Comparison of ENCODE assay signal across 9 cellular contexts in genomic region chr11:118610773-118611432, GRCh38. TPM values are rescaled to one million over a fixed set of nuclear protein-coding genes. Genes with fewer than 3 reads are reported as not detected.
A peak's percentile ranks its signal among the peaks of the same experiment; 100 is the strongest.
DNase-seq lines count a peak whose midpoint lies in the region; ATAC-seq and TF ChIP-seq lines count a peak whose summit lies in the region.
"Had no signal": no experiment of that assay in that cellular context is flagged by ENCODE, and none has a peak within 500 bp of the region (broad histone marks: within the 10 kb centered on the region; RNA-seq: fewer than 3 reads in every experiment).

No MANE protein-coding gene starts in this region.

- CTCF ChIA-PET in activated CD4-positive, alpha-beta T cell treated with anti-CD3 and anti-CD28 coated beads for 36 hours (lab: Charles Lee), result interaction anchor here (0.5 to 4.3 kb wide), 12 partner anchors 11 to 544 kb away, joined by 3 to 43 read pairs (median 4); partner anchors contain the start of gene KMT2A

- peak; percentile 97 for TF ChIP-seq CTCF in GM13977 (IDR thresholded peaks at IDR 0.05; ENCODE audit: extremely low read depth, insufficient read depth, missing control alignments)

- H3K27ac Mint-ChIP-seq in IgD-negative memory B cell, result peak overlapping the region in 1 of 3 donors; percentile 12
- H3K27ac Mint-ChIP-seq in activated CD4-positive, alpha-beta T cell treated with anti-CD3 and anti-CD28 coated beads for 36 hours, result no peak overlapping the region

- in situ Hi-C loops in GM13977 (cut with MboI; ENCODE audit: low pct_unique_long_range_greater_than_20kb, low sequenced_read_pairs, unreplicated experiment), result no loop called here

- intact Hi-C loops in activated CD4-positive, alpha-beta T cell treated with anti-CD3 and anti-CD28 coated beads for 36 hours (cut with DNase I, micrococcal nuclease), result loop anchor here (1.0 kb wide), 2 partner anchors 16 to 466 kb away; no protein-coding TSS in a partner anchor

- H3K27me3 ChIP-seq in layer of hippocampus (ENCODE audit: control insufficient read depth, insufficient read depth, low read length), result no peaks in the 10 kb centered on the region

- H3K4me3 Mint-ChIP-seq in IgD-negative memory B cell, result peak overlapping the region; percentile 50 to 87 (median 72)
- H3K4me3 Mint-ChIP-seq in activated CD4-positive, alpha-beta T cell treated with anti-CD3 and anti-CD28 coated beads for 36 hours, result peak overlapping the region; percentile 72

- ATAC-seq in activated CD4-positive, alpha-beta T cell treated with anti-CD3 and anti-CD28 coated beads for 36 hours, result peak; percentile 70
- ATAC-seq in HG02571 (IDR thresholded peaks at IDR 0.05; ENCODE audit: unreplicated experiment), result no peak

- peaks cover 13% of the 10 kb centered on the region for H3K27me3 Mint-ChIP-seq in IgD-negative memory B cell
- peaks cover 14% of the 10 kb centered on the region for H3K27me3 Mint-ChIP-seq in activated CD4-positive, alpha-beta T cell treated with anti-CD3 and anti-CD28 coated beads for 36 hours

- peaks cover 0 to 15% (median 13%) of the 10 kb centered on the region in 3 donors for H3K4me1 Mint-ChIP-seq in IgD-negative memory B cell
- H3K4me1 Mint-ChIP-seq in activated CD4-positive, alpha-beta T cell treated with anti-CD3 and anti-CD28 coated beads for 36 hours, result peaks cover 21% of the 10 kb centered on the region

- H3K27ac ChIP-seq in layer of hippocampus (ENCODE audit: low read depth, low read length), result peak overlapping the region; percentile 94
- H3K27ac ChIP-seq: neutrophil had no signal

- H3K9me3 Mint-ChIP-seq in IgD-negative memory B cell, result no peaks in the 10 kb centered on the region
- H3K9me3 Mint-ChIP-seq in activated CD4-positive, alpha-beta T cell treated with anti-CD3 and anti-CD28 coated beads for 36 hours (ENCODE audit: low read depth), result no peaks in the 10 kb centered on the region

- POLR2A ChIA-PET in activated CD4-positive, alpha-beta T cell treated with anti-CD3 and anti-CD28 coated beads for 36 hours (lab: Charles Lee), result no interaction called here

- DNase-seq in GM13977 (ENCODE audit: low spot score), result peak; percentile 82
- DNase-seq in activated CD4-positive, alpha-beta T cell treated with anti-CD3 and anti-CD28 coated beads for 36 hours, result peak; percentile 93
- peak; percentile 78 for DNase-seq in cerebellar cortex (ENCODE audit: low spot score)
- peak; percentile 88 to 89 for DNase-seq in stimulated activated CD4-positive, alpha-beta T cell treated with anti-CD3 and anti-CD28 coated beads, Interleukin-2, amount 100 ng/mL, for 24 hours
- DNase-seq in GDM1 (lab: John Stamatoyannopoulos, UW), result no peak

- H3K36me3 Mint-ChIP-seq in IgD-negative memory B cell, result peaks cover 2% of the 10 kb centered on the region
- H3K36me3 Mint-ChIP-seq in activated CD4-positive, alpha-beta T cell treated with anti-CD3 and anti-CD28 coated beads for 36 hours (ENCODE audit: low read depth), result no peaks in the 10 kb centered on the region

RNA-seq across cellular contexts. Expression of gene PHLDB1, which starts 3.5 kb away (rescaled TPM):
- not detected for polyA plus RNA-seq in IgD-negative memory B cell
- total RNA-seq in activated CD4-positive, alpha-beta T cell treated with anti-CD3 and anti-CD28 coated beads for 36 hours, result 1 to 10 TPM; 1.7 to 2.7 TPM

RNA-seq across cellular contexts. Expression of gene ARCN1, which starts 38.7 kb away (rescaled TPM):
- 97.5 TPM for polyA plus RNA-seq in IgD-negative memory B cell
- total RNA-seq in activated CD4-positive, alpha-beta T cell treated with anti-CD3 and anti-CD28 coated beads for 36 hours, result 100 to 1,000 TPM; 148 to 154 TPM

RNA-seq across cellular contexts. Expression of gene IFT46, which starts 45.2 kb away (rescaled TPM):
- polyA plus RNA-seq in IgD-negative memory B cell, result 6.2 TPM
- total RNA-seq in activated CD4-positive, alpha-beta T cell treated with anti-CD3 and anti-CD28 coated beads for 36 hours, result 10 to 100 TPM; 18.7 to 25.4 TPM
